ENCODE assay signal across 28 cellular contexts in the genomic region with DNA sequence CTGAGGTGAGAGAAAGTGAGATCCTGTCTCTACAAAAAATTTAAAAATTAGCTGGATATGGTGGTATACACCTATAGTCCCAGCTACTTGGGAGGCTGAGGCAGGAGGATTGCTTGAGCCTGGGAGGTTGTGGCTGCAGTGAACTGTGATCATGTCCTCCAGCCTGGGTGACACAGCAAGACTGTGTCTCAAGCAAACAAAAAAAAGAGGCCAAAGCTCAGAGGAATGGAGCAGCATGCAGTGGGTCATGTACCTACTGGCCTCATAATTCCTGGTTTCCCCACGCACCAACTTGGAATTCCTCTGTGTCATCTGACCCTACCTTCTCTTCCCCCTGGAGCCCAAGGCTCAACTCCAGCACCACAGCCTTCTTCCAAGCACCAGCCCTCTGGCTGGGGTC.
"Had no signal": no experiment of that assay in that cellular context is flagged by ENCODE, and none has a peak within 500 bp of the region (broad histone marks: within the 10 kb centered on the region; RNA-seq: fewer than 3 reads in every experiment).

No MANE protein-coding gene starts in this region.

- H3K4me3 ChIP-seq: adrenal gland, body of pancreas, cardiac muscle cell, colonic mucosa, esophagus squamous epithelium, gastroesophageal sphincter had no signal

- DNase-seq: activated CD4-positive, alpha-beta memory T cell treated with anti-CD3 and anti-CD28 coated beads for 36 hours; activated CD4-positive, alpha-beta T cell treated with anti-CD3 and anti-CD28 coated beads for 36 hours; activated CD4-positive, alpha-beta T cell treated with anti-CD3 and anti-CD28 coated beads, Interleukin-2, amount 10 ng/mL, durations not matched to agents 24 days and 14 days; activated CD4-positive, CD25-positive, alpha-beta regulatory T cell; activated CD4-positive, CD25-positive, alpha-beta regulatory T cell treated with anti-CD3 and anti-CD28 coated beads, Interleukin-2, amount 50 U/mL, for 72 hours; activated CD8-positive, alpha-beta memory T cell treated with anti-CD3 and anti-CD28 coated beads, Interleukin-2, amount 10 ng/mL, durations not matched to agents 7 days and 5 days; activated CD8-positive, alpha-beta memory T cell treated with anti-CD3 and anti-CD28 coated beads, Interleukin-2, amount 50 U/mL, for 4 hours; activated CD8-positive, alpha-beta T cell treated with anti-CD3 and anti-CD28 coated beads, Interleukin-2, amount 10 ng/mL, durations not matched to agents 7 days and 5 days; activated effector memory CD4-positive, alpha-beta T cell treated with anti-CD3 and anti-CD28 coated beads, Interleukin-2, amount 50 U/mL, for 16 hours; activated naive CD4-positive, alpha-beta T cell treated with anti-CD3 and anti-CD28 coated beads for 36 hours; activated naive CD8-positive, alpha-beta T cell treated with anti-CD3 and anti-CD28 coated beads for 36 hours; activated naive CD8-positive, alpha-beta T cell treated with anti-CD3 and anti-CD28 coated beads, Interleukin-2, amount 50 U/mL, for 24 hours; activated T-cell treated with anti-CD3 and anti-CD28 coated beads, Interleukin-2, amount 50 U/mL, for 1 hour; activated T-cell treated with anti-CD3 and anti-CD28 coated beads, Interleukin-2, amount 50 U/mL, for 48 hours; adrenal gland; amygdala; aorta; body of pancreas; central memory CD4-positive, alpha-beta T cell; cerebellar nuclear complex; colonic mucosa; effector CD8-positive, alpha-beta T cell; esophagus squamous epithelium; foreskin melanocyte; T-helper 2 cell had no signal

- H3K36me3 ChIP-seq: adrenal gland, cardiac muscle cell, colonic mucosa, esophagus squamous epithelium, gastroesophageal sphincter had no signal

- H3K9me3 ChIP-seq: adrenal gland, body of pancreas, colonic mucosa, esophagus squamous epithelium, gastroesophageal sphincter had no signal

- ATAC-seq: activated CD4-positive, alpha-beta T cell treated with anti-CD3 and anti-CD28 coated beads for 36 hours; activated CD8-positive, alpha-beta memory T cell treated with anti-CD3 and anti-CD28 coated beads, Interleukin-2, amount 10 ng/mL, durations not matched to agents 7 days and 5 days; activated CD8-positive, alpha-beta T cell treated with anti-CD3 and anti-CD28 coated beads, Interleukin-2, amount 10 ng/mL, durations not matched to agents 7 days and 5 days; activated naive CD8-positive, alpha-beta T cell treated with anti-CD3 and anti-CD28 coated beads, Interleukin-2, amount 50 U/mL, for 24 hours; body of pancreas; gastroesophageal sphincter had no signal

- H3K27ac ChIP-seq: adrenal gland, body of pancreas, cardiac muscle cell, colonic mucosa, epithelial cell of prostate, esophagus squamous epithelium, gastroesophageal sphincter had no signal

- H3K27me3 ChIP-seq: adrenal gland, body of pancreas, cardiac muscle cell, colonic mucosa, esophagus squamous epithelium, gastroesophageal sphincter had no signal

- H3K4me1 ChIP-seq: adrenal gland, body of pancreas, colonic mucosa, gastroesophageal sphincter had no signal
